25 cellular contexts compared by ENCODE assay signal in the genomic region with DNA sequence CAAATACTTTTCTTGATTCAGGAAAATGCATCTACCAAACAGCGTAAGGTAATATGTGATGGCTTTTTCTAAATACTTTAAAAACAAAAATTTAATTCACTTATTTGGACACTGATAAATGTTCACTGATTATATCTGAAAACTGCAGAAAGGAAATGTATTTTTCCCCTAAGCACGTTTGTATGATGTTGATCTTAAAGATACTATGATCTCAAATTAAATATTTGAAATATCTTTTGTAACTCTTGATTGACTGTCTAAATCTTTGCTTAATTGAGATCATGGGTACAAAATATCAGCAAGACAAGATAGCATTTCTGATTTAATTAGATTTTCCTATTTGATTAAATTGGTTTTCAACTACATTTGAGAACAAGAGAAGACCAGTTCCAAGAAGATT.
A peak's percentile ranks its signal among the peaks of the same experiment; 100 is the strongest.
DNase-seq lines count a peak whose midpoint lies in the region; ATAC-seq, FAIRE-seq and TF ChIP-seq lines count a peak whose summit lies in the region.
"Had no signal": no experiment of that assay in that cellular context is flagged by ENCODE, and none has a peak within 500 bp of the region (broad histone marks: within the 10 kb centered on the region; RNA-seq: fewer than 3 reads in every experiment).

No MANE protein-coding gene starts in this region.

- DNase-seq in SK-N-SH (no peak), LoVo (ENCODE audit: low spot score) (no peak), NCI-H1417 (lab: John Stamatoyannopoulos, UW) (no peak)
- no peak for DNase-seq in activated naive CD4-positive, alpha-beta T cell treated with anti-CD3 and anti-CD28 coated beads, Interleukin-2, amount 50 U/mL, for 72 hours (ENCODE audit: low spot score in 2 of 2)
- DNase-seq: 8988T; ACHN; BE2C; C1 segment of cervical spinal cord; Caco-2; Calu3; CD4-positive, alpha-beta T cell; CD8-positive, alpha-beta T cell; DMS79 treated with DMSO at 0.1 percent for 48 hours; GF-D8 had no signal

- H3K9me3 Mint-ChIP-seq in activated naive CD4-positive, alpha-beta T cell treated with anti-CD3 and anti-CD28 coated beads, Interleukin-2, amount 50 U/mL, for 72 hours, result no peaks in the 10 kb centered on the region
- H3K9me3 Mint-ChIP-seq: CD4-positive, alpha-beta T cell; CD8-positive, alpha-beta T cell had no signal

- no peaks in the 10 kb centered on the region for H3K36me3 Mint-ChIP-seq in activated naive CD4-positive, alpha-beta T cell treated with anti-CD3 and anti-CD28 coated beads, Interleukin-2, amount 50 U/mL, for 72 hours
- H3K36me3 Mint-ChIP-seq: CD14-positive monocyte; CD8-positive, alpha-beta T cell had no signal

- FAIRE-seq in islet of Langerhans (lab: Jason Lieb, UNC), result peak; percentile 27
- FAIRE-seq: A204.1, D721Med, G401.6, GM12892, GM18507 had no signal

- H3K27ac Mint-ChIP-seq in activated naive CD4-positive, alpha-beta T cell treated with anti-CD3 and anti-CD28 coated beads, Interleukin-2, amount 50 U/mL, for 72 hours, result no peak overlapping the region
- H3K27ac Mint-ChIP-seq: CD14-positive monocyte; CD4-positive, alpha-beta T cell; CD8-positive, alpha-beta T cell had no signal

- no peaks in the 10 kb centered on the region for H3K9me3 ChIP-seq in SK-N-SH
- H3K9me3 ChIP-seq: BE2C, BLaER1, Caco-2 had no signal

- 54% methylated on average over 2 of the region's 2 CpGs for WGBS in SK-N-SH (ENCODE audit: low lambda C conversion rate)

- CTCF ChIA-PET in SK-N-SH (lab: Yijun Ruan, JAX), result interaction anchor here (1.0 to 1.2 kb wide), 2 partner anchors 60 to 338 kb away, joined by 4 read pairs; partner anchors contain the start of gene ARSJ

- no peak overlapping the region for H3K4me3 ChIP-seq in SK-N-SH (ENCODE audit: low read depth in 2 of 2, low read length in 1 of 2)
- H3K4me3 ChIP-seq: BLaER1 had no signal

- no peaks in the 10 kb centered on the region for H3K27me3 ChIP-seq in SK-N-SH (ENCODE audit: insufficient read depth)
- H3K27me3 ChIP-seq: BE2C, BLaER1 had no signal

- TF ChIP-seq EP300 in SK-N-SH (IDR thresholded peaks at IDR 0.05; ENCODE audit: borderline replicate concordance in 1 of 2, low read depth in 1 of 2, low read length in 1 of 2), result peak in 1 of 2 experiments; percentile 67; a peak in 2 of 4 replicates

- H3K27ac ChIP-seq in 22Rv1 (peak overlapping the region; percentile 79), SK-N-SH (ENCODE audit: low read depth in 2 of 2, low read length in 1 of 2) (peak overlapping the region; percentile 21 to 87; a peak in 2 of 4 replicates), VCaP (peak overlapping the region; percentile 92)
- H3K27ac ChIP-seq: BLaER1 had no signal

- peaks cover 0 to 8% of the 10 kb centered on the region in 2 experiments; a peak in 1 of 4 replicates for H3K4me1 ChIP-seq in SK-N-SH (ENCODE audit: control insufficient read depth in 1 of 2, insufficient read depth in 2 of 2, low read depth in 1 of 2, low read length in 1 of 2)
- H3K4me1 ChIP-seq: BE2C, BLaER1, Caco-2 had no signal

- no peaks in the 10 kb centered on the region for H3K79me2 ChIP-seq in SK-N-SH (ENCODE audit: insufficient read depth)

- POLR2A ChIA-PET in SK-N-SH (lab: Yijun Ruan, JAX), result no interaction called here

- no peak overlapping the region for H2AFZ ChIP-seq in SK-N-SH (ENCODE audit: low read depth)

- no peak for TF ChIP-seq RAD21 in SK-N-SH (IDR thresholded peaks at IDR 0.05; ENCODE audit: low read length)

- no peaks in the 10 kb centered on the region for H4K20me1 ChIP-seq in SK-N-SH (ENCODE audit: insufficient read depth)
- H4K20me1 ChIP-seq: BLaER1 had no signal

- no peak overlapping the region for H3K4me2 ChIP-seq in SK-N-SH
- H3K4me2 ChIP-seq: BLaER1 had no signal

- H3K9me2 ChIP-seq in SK-N-SH, result no peaks in the 10 kb centered on the region

- ATAC-seq in activated naive CD4-positive, alpha-beta T cell treated with anti-CD3 and anti-CD28 coated beads, Interleukin-2, amount 50 U/mL, for 72 hours, result no peak
- no peak for ATAC-seq in HG03457 (IDR thresholded peaks at IDR 0.05; ENCODE audit: unreplicated experiment)
- ATAC-seq: CD8-positive, alpha-beta T cell had no signal

- no peaks in the 10 kb centered on the region for H3F3A ChIP-seq in SK-N-SH (replicated peaks; ENCODE audit: insufficient read depth)

- H3K36me3 ChIP-seq in SK-N-SH (replicated peaks in 1 of 2; ENCODE audit: control insufficient read depth in 1 of 2, insufficient read depth in 2 of 2, low read length in 1 of 2), result peaks cover 0 to 3% of the 10 kb centered on the region in 2 experiments
- H3K36me3 ChIP-seq: BE2C, BLaER1 had no signal

- H3K9ac ChIP-seq in SK-N-SH, result no peak overlapping the region
- H3K9ac ChIP-seq: BLaER1 had no signal

- no peak for TF ChIP-seq CTCF in 22Rv1 (IDR thresholded peaks at IDR 0.05)
- no peak for TF ChIP-seq CTCF in SK-N-SH (IDR thresholded peaks at IDR 0.05)
- TF ChIP-seq CTCF in VCaP (conservative IDR thresholded peaks at IDR 0.05), result no peak

TF ChIP-seq in SK-N-SH, 30 proteins besides CTCF, POLR2A, EP300 and RAD21:
- TF ChIP-seq TEAD4 (IDR thresholded peaks at IDR 0.05; ENCODE audit: borderline replicate concordance, insufficient read depth) (0 out of 2 replicates have a peak, but pooled peaks have one; percentile 34), RXRA (IDR thresholded peaks at IDR 0.05; ENCODE audit: borderline replicate concordance, low read depth) (no peak), JUND (IDR thresholded peaks at IDR 0.05) (no peak), TCF12 (IDR thresholded peaks at IDR 0.05) (peak; percentile 6; the same call in 1 of the 2 replicates), GATA2 (CRISPR knock-in tag; IDR thresholded peaks at IDR 0.05) (peak; percentile 28; the same call in 1 of the 2 replicates)
TF ChIP-seq in SK-N-SH: peak in this region for 3.
